20 cellular contexts compared by ENCODE assay signal in genomic region chr1:5111581-5111980, GRCh38.
DNase-seq lines count a peak whose midpoint lies in the region; ATAC-seq, FAIRE-seq and TF ChIP-seq lines count a peak whose summit lies in the region.
"Had no signal": no experiment of that assay in that cellular context is flagged by ENCODE, and none has a peak within 500 bp of the region (broad histone marks: within the 10 kb centered on the region; RNA-seq: fewer than 3 reads in every experiment).

No MANE protein-coding gene starts in this region.

- H3K36me3 Mint-ChIP-seq in CD4-positive, CD25-positive, alpha-beta regulatory T cell: no peaks in the 10 kb centered on the region
- H3K36me3 Mint-ChIP-seq in HFFc6 (ENCODE audit: low read depth): peaks cover 9% of the 10 kb centered on the region; the same call in 1 of the 2 replicates

- H3K4me2 ChIP-seq in Karpas-422 (ENCODE audit: low read depth, low read length, poor library complexity, severe bottlenecking) (no peak overlapping the region), K562 (ENCODE audit: insufficient read depth, low read length) (no peak overlapping the region)
- H3K4me2 ChIP-seq: BLaER1 had no signal

- peaks cover 0 to 23% (median 7%) of the 10 kb centered on the region in 4 donors for H3K4me1 Mint-ChIP-seq in CD4-positive, CD25-positive, alpha-beta regulatory T cell
- no peaks in the 10 kb centered on the region for H3K4me1 Mint-ChIP-seq in HFFc6 (ENCODE audit: low read depth)

- TF ChIP-seq CTCF in K562 (IDR thresholded peaks at IDR 0.05 in 2 of 3, conservative IDR thresholded peaks at IDR 0.05 in 1 of 3; ENCODE audit: insufficient read depth in 2 of 3, low read depth in 1 of 3, low read length in 3 of 3) (no peak), HFFc6 (IDR thresholded peaks at IDR 0.05) (no peak)

- H3K79me2 ChIP-seq in Karpas-422 (ENCODE audit: low read length) (no peaks in the 10 kb centered on the region), K562 (ENCODE audit: control insufficient read depth, insufficient read depth, low read length) (no peaks in the 10 kb centered on the region)

- BruUV-seq in K562 (replicated peaks; lab: Mats Ljungman, UMichigan): no TSS peak

- H2AFZ ChIP-seq in Karpas-422 (ENCODE audit: low read length) (no peak overlapping the region), K562 (ENCODE audit: low read depth, low read length) (no peak overlapping the region)
- H2AFZ ChIP-seq: GM23248 had no signal

- no peaks in the 10 kb centered on the region for H3K36me3 ChIP-seq in CD4-positive, CD25-positive, alpha-beta regulatory T cell (ENCODE audit: control insufficient read depth, insufficient read depth, low read length)
- H3K36me3 ChIP-seq in Karpas-422 (ENCODE audit: insufficient read depth, low read length) (no peaks in the 10 kb centered on the region), K562 (ENCODE audit: control insufficient read depth, insufficient read depth, low read length) (no peaks in the 10 kb centered on the region)
- H3K36me3 ChIP-seq: BLaER1 had no signal

- no peak overlapping the region for H3K4me3 ChIP-seq in CD4-positive, CD25-positive, alpha-beta regulatory T cell (ENCODE audit: low read depth, low read length)
- H3K4me3 ChIP-seq in Karpas-422 (ENCODE audit: low read length) (no peak overlapping the region), K562 (no peak overlapping the region)
- H3K4me3 ChIP-seq: BLaER1, GM23248 had no signal

- peak overlapping the region in 2 of 3 donors; percentile 25 to 40 for H3K27ac Mint-ChIP-seq in CD4-positive, CD25-positive, alpha-beta regulatory T cell
- H3K27ac Mint-ChIP-seq in HFFc6: no peak overlapping the region
- H3K27ac Mint-ChIP-seq: CD4-positive, alpha-beta T cell had no signal

- H3K27ac ChIP-seq in CD4-positive, CD25-positive, alpha-beta regulatory T cell (ENCODE audit: insufficient read depth, low read length, poor library complexity, severe bottlenecking): no peak overlapping the region
- H3K27ac ChIP-seq in Karpas-422 (ENCODE audit: low read length): no peak overlapping the region
- no peak overlapping the region for H3K27ac ChIP-seq in K562 (ENCODE audit: extremely low read depth, low read depth, low read length)
- H3K27ac ChIP-seq: BLaER1, GM23248, HL-60 had no signal

- intact Hi-C loops in K562 (cut with micrococcal nuclease): no loop called here

- no peaks in the 10 kb centered on the region for H3K9me3 ChIP-seq in CD4-positive, CD25-positive, alpha-beta regulatory T cell (ENCODE audit: control insufficient read depth in 2 of 2, low read length in 2 of 2)
- H3K9me3 ChIP-seq in Karpas-422 (ENCODE audit: low read length): no peaks in the 10 kb centered on the region
- no peaks in the 10 kb centered on the region; the same call in 1 of the 2 replicates for H3K9me3 ChIP-seq in K562 (replicated peaks; ENCODE audit: control insufficient read depth, insufficient read depth, low read depth, low read length)
- H3K9me3 ChIP-seq: BLaER1 had no signal

- in situ Hi-C loops in K562 (cut with MboI): no loop called here

- DNase-seq in NCI-H345 (lab: John Stamatoyannopoulos, UW) (peak; percentile 24), NCI-H345 treated with DMSO at 0.1 percent for 48 hours (lab: John Stamatoyannopoulos, UW; ENCODE audit: unreplicated experiment) (no peak), Karpas-422 (peak; percentile 38), K562 (ENCODE audit: extremely low read depth in 1 of 4, low spot score in 3 of 4) (no peak), C1 segment of cervical spinal cord (lab: John Stamatoyannopoulos, UW) (no peak), HFFc6 (no peak), GF-D8 (lab: John Stamatoyannopoulos, UW) (no peak)
- no peak for DNase-seq in CD4-positive, CD25-positive, alpha-beta regulatory T cell
- DNase-seq: 8988T; AML-193; CD4-positive, alpha-beta T cell; COR-L47; DMS153; GM23248; H7; KBM-7 had no signal

- POLR2A ChIA-PET in K562 (lab: Yijun Ruan, JAX): no interaction called here

- ATAC-seq in CD4-positive, CD25-positive, alpha-beta regulatory T cell (ENCODE audit: low read depth in 2 of 2): no peak
- ATAC-seq in K562: no peak

- no peak for TF ChIP-seq EP300 in K562 (IDR thresholded peaks at IDR 0.05; ENCODE audit: low read length)

- no peak overlapping the region for H3K4me3 Mint-ChIP-seq in CD4-positive, CD25-positive, alpha-beta regulatory T cell
- H3K4me3 Mint-ChIP-seq in HFFc6: no peak overlapping the region
- H3K4me3 Mint-ChIP-seq: CD4-positive, alpha-beta T cell had no signal

- no peak for TF ChIP-seq RAD21 in K562 (CRISPR knock-in tag; conservative IDR thresholded peaks at IDR 0.05 in 1 of 2, IDR thresholded peaks at IDR 0.05 in 1 of 2)

- H3K27me3 Mint-ChIP-seq in CD4-positive, CD25-positive, alpha-beta regulatory T cell: peaks cover 5% of the 10 kb centered on the region
- no peaks in the 10 kb centered on the region; the same call in 1 of the 2 replicates for H3K27me3 Mint-ChIP-seq in HFFc6 (ENCODE audit: insufficient read depth)

- H3K9me2 ChIP-seq in Karpas-422 (replicated peaks; ENCODE audit: insufficient read depth, low read length): no peaks in the 10 kb centered on the region

- H4K20me1 ChIP-seq in Karpas-422 (ENCODE audit: insufficient read depth, low read depth, low read length) (no peaks in the 10 kb centered on the region), K562 (replicated peaks; ENCODE audit: control insufficient read depth, insufficient read depth, low read length) (no peaks in the 10 kb centered on the region)
- H4K20me1 ChIP-seq: BLaER1 had no signal

- CTCF ChIA-PET in K562 (lab: Yijun Ruan, JAX; ENCODE audit: low intra/inter-chr PET ratio): no interaction called here

- H3K9ac ChIP-seq in Karpas-422 (ENCODE audit: low read length) (no peak overlapping the region), K562 (ENCODE audit: insufficient read depth in 1 of 2, low read depth in 2 of 2, low read length in 2 of 2) (no peak overlapping the region)
- H3K9ac ChIP-seq: BLaER1, GM23248 had no signal

- no peak for TF ChIP-seq POLR2A in K562 (conservative IDR thresholded peaks at IDR 0.05)

- peaks cover 3% of the 10 kb centered on the region for H3K27me3 ChIP-seq in CD4-positive, CD25-positive, alpha-beta regulatory T cell (ENCODE audit: control insufficient read depth, insufficient read depth, low read length)
- no peaks in the 10 kb centered on the region for H3K27me3 ChIP-seq in Karpas-422 (ENCODE audit: low read length)
- no peaks in the 10 kb centered on the region for H3K27me3 ChIP-seq in K562 (ENCODE audit: control insufficient read depth in 2 of 2, insufficient read depth in 2 of 2, low read length in 2 of 2)
- H3K27me3 ChIP-seq: BLaER1 had no signal

- H3K9me1 ChIP-seq in K562 (ENCODE audit: control insufficient read depth, insufficient read depth, low read length): no peaks in the 10 kb centered on the region

- H3K9me3 Mint-ChIP-seq in CD4-positive, CD25-positive, alpha-beta regulatory T cell: peaks cover 0 to 1% (median 0%) of the 10 kb centered on the region in 7 donors
- peaks cover 75% of the 10 kb centered on the region for H3K9me3 Mint-ChIP-seq in HFFc6
- H3K9me3 Mint-ChIP-seq: CD4-positive, alpha-beta T cell had no signal

- FAIRE-seq in K562 (lab: Jason Lieb, UNC): no peak
- FAIRE-seq: D721Med, GM18507 had no signal

- WGBS in K562 (ENCODE audit: insufficient coverage, low coverage, missing lambda C conversion rate): 0% methylated on average over 2 of the region's 2 CpGs

- peaks cover 3% of the 10 kb centered on the region for H3K4me1 ChIP-seq in CD4-positive, CD25-positive, alpha-beta regulatory T cell (ENCODE audit: control insufficient read depth, insufficient read depth, low read length, poor library complexity, severe bottlenecking)
- H3K4me1 ChIP-seq in Karpas-422 (ENCODE audit: low read length) (peaks cover 3% of the 10 kb centered on the region; the same call in 1 of the 2 replicates), K562 (replicated peaks in 1 of 2; ENCODE audit: control insufficient read depth in 2 of 2, insufficient read depth in 2 of 2, low read length in 2 of 2) (no peaks in the 10 kb centered on the region)
- H3K4me1 ChIP-seq: BLaER1 had no signal

TF ChIP-seq in K562, 482 proteins besides CTCF, POLR2A, EP300 and RAD21 (continues in another document):
- TF ChIP-seq E2F5 (CRISPR knock-in tag; IDR thresholded peaks at IDR 0.05) (no peak), MEIS2 (IDR thresholded peaks at IDR 0.05; ENCODE audit: partially characterized antibody) (no peak), TEAD4 (IDR thresholded peaks at IDR 0.05; ENCODE audit: low read length) (no peak), TEAD4 (CRISPR knock-in tag; IDR thresholded peaks at IDR 0.05; ENCODE audit: borderline replicate concordance) (no peak), ZNF165 (CRISPR knock-in tag; IDR thresholded peaks at IDR 0.05; ENCODE audit: borderline replicate concordance) (no peak), JUND (IDR thresholded peaks at IDR 0.05; ENCODE audit: borderline replicate concordance, low read depth, low read length) (peak; percentile 12; the same call in 1 of the 2 replicates), JUND (tag; IDR thresholded peaks at IDR 0.05; ENCODE audit: borderline replicate concordance, low read depth, low read length) (peak; percentile 74; the same call in 1 of the 3 replicates), RBM25 (IDR thresholded peaks at IDR 0.05; ENCODE audit: low read depth, low read length, severe bottlenecking) (no peak), TRIM25 (IDR thresholded peaks at IDR 0.05; ENCODE audit: borderline replicate concordance) (no peak), SP2 (IDR thresholded peaks at IDR 0.05; ENCODE audit: extremely low read depth, low read depth, low read length, poor library complexity, severe bottlenecking) (no peak), JUNB (CRISPR knock-in tag; conservative IDR thresholded peaks at IDR 0.05) (peak; percentile 87), RNF2 (IDR thresholded peaks at IDR 0.05) (no peak)

Comparison
In these comparisons a context has a peak if more than half of its experiments do, and no peak if none do; other contexts are left out.
1. DNase-seq: peak in NCI-H345 (single experiment) and Karpas-422 (single experiment); none in NCI-H345 treated with DMSO at 0.1 percent for 48 hours (single experiment), CD4-positive, CD25-positive, alpha-beta regulatory T cell (0 of 3), K562 (0 of 4), C1 segment of cervical spinal cord (0 of 14), HFFc6 (single experiment) and GF-D8 (single experiment).